ENCODE assay signal across 24 cellular contexts in genomic region chrX:72604705-72605104, GRCh38. TPM values are rescaled to one million over a fixed set of nuclear protein-coding genes. Genes with fewer than 3 reads are reported as not detected.
DNase-seq lines count a peak whose midpoint lies in the region; ATAC-seq, FAIRE-seq and TF ChIP-seq lines count a peak whose summit lies in the region.
"Had no signal": no experiment of that assay in that cellular context is flagged by ENCODE, and none has a peak within 500 bp of the region (broad histone marks: within the 10 kb centered on the region; RNA-seq: fewer than 3 reads in every experiment).

No MANE protein-coding gene starts in this region.

- DNase-seq in activated CD4-positive, alpha-beta T cell treated with anti-CD3 and anti-CD28 coated beads for 36 hours: no peak
- DNase-seq in activated CD4-positive, alpha-beta T cell treated with anti-CD3 and anti-CD28 coated beads for 4 hours: no peak
- DNase-seq in MM.1S (no peak), astrocyte (ENCODE audit: low read depth) (no peak), memory B cell (ENCODE audit: low spot score in 2 of 2) (no peak), left lung (no peak)
- DNase-seq in T-helper 2 cell treated with Interferon-gamma antibody and Interleukin-4, amounts not matched to agents 5 μg/mL and 100 μg/mL, for 36 hours (ENCODE audit: low spot score): no peak
- no peak for DNase-seq in effector CD4-positive, alpha-beta T cell
- DNase-seq: 8988T; Calu3; CD8-positive, alpha-beta T cell; DMS153; NCI-H1694 treated with DMSO at 0.1 percent for 48 hours; NCI-H2081 treated with DMSO at 0.1 percent for 48 hours; NCI-H2171 treated with DMSO at 0.1 percent for 48 hours; NCI-H526; OCI-M1; RPMI8226; SHP77 had no signal

- peak; percentile 64 for ATAC-seq in activated CD4-positive, alpha-beta T cell treated with anti-CD3 and anti-CD28 coated beads for 36 hours
- no peak for ATAC-seq in memory B cell (ENCODE audit: low read depth)
- no peak for ATAC-seq in left lung
- ATAC-seq: CD8-positive, alpha-beta T cell; GM23338 had no signal

- H3K27ac ChIP-seq in MM.1S (ENCODE audit: low read length) (no peak overlapping the region), astrocyte (ENCODE audit: low read depth, low read length) (no peak overlapping the region), left lung (no peak overlapping the region)
- H3K27ac ChIP-seq: BLaER1 treated with 17β-estradiol and CSF1 and Interleukin-3, amounts not matched to agents 10 nM and 100 nM; KMS-11 had no signal

- peak overlapping the region; percentile 41; the same call in 1 of the 2 replicates for H3K4me2 ChIP-seq in MM.1S (ENCODE audit: low read depth, low read length)
- no peak overlapping the region for H3K4me2 ChIP-seq in astrocyte (ENCODE audit: low read length)
- H3K4me2 ChIP-seq: BLaER1 treated with 17β-estradiol and CSF1 and Interleukin-3, amounts not matched to agents 10 nM and 100 nM; GM23338; KMS-11 had no signal

- peaks cover 16% of the 10 kb centered on the region for H3K36me3 Mint-ChIP-seq in activated CD4-positive, alpha-beta T cell treated with anti-CD3 and anti-CD28 coated beads for 36 hours (ENCODE audit: low read depth)
- H3K36me3 Mint-ChIP-seq in astrocyte (ENCODE audit: low read depth, unreplicated experiment) (no peaks in the 10 kb centered on the region), memory B cell (no peaks in the 10 kb centered on the region)
- no peaks in the 10 kb centered on the region for H3K36me3 Mint-ChIP-seq in T-helper 2 cell treated with Interferon-gamma antibody and Interleukin-4, amounts not matched to agents 5 μg/mL and 100 μg/mL, for 36 hours (ENCODE audit: low read depth)
- H3K36me3 Mint-ChIP-seq: CD8-positive, alpha-beta T cell had no signal

- H4K20me1 ChIP-seq in MM.1S (ENCODE audit: insufficient read depth, low read length) (no peaks in the 10 kb centered on the region), astrocyte (ENCODE audit: insufficient read depth, low read length) (no peaks in the 10 kb centered on the region)
- H4K20me1 ChIP-seq: BLaER1 treated with 17β-estradiol and CSF1 and Interleukin-3, amounts not matched to agents 10 nM and 100 nM had no signal

- H3K27me3 Mint-ChIP-seq in activated CD4-positive, alpha-beta T cell treated with anti-CD3 and anti-CD28 coated beads for 36 hours: no peaks in the 10 kb centered on the region
- H3K27me3 Mint-ChIP-seq in astrocyte (ENCODE audit: low read depth, unreplicated experiment): no peaks in the 10 kb centered on the region
- H3K27me3 Mint-ChIP-seq in memory B cell: no peaks in the 10 kb centered on the region
- no peaks in the 10 kb centered on the region for H3K27me3 Mint-ChIP-seq in T-helper 2 cell treated with Interferon-gamma antibody and Interleukin-4, amounts not matched to agents 5 μg/mL and 100 μg/mL, for 36 hours (ENCODE audit: low read depth)

- CTCF ChIA-PET in activated CD4-positive, alpha-beta T cell treated with anti-CD3 and anti-CD28 coated beads for 36 hours (lab: Charles Lee): no interaction called here

- no peaks in the 10 kb centered on the region for H3K4me1 ChIP-seq in MM.1S (ENCODE audit: low read length)
- no peaks in the 10 kb centered on the region for H3K4me1 ChIP-seq in astrocyte (ENCODE audit: insufficient read depth, low read length)
- H3K4me1 ChIP-seq in left lung: no peaks in the 10 kb centered on the region
- H3K4me1 ChIP-seq: BLaER1 treated with 17β-estradiol and CSF1 and Interleukin-3, amounts not matched to agents 10 nM and 100 nM; HAP-1 had no signal

- intact Hi-C loops in activated CD4-positive, alpha-beta T cell treated with anti-CD3 and anti-CD28 coated beads for 36 hours (cut with DNase I, micrococcal nuclease): loop anchor here in 1 of 2 experiments (1.0 kb wide), 1 partner anchor 17 kb away; no protein-coding TSS in a partner anchor
- intact Hi-C loops in left lung (cut with DNase I): no loop called here

- TF ChIP-seq CTCF in MM.1S (IDR thresholded peaks at IDR 0.05; ENCODE audit: low read length) (no peak), astrocyte (IDR thresholded peaks at IDR 0.05; ENCODE audit: insufficient read depth, low read depth, low read length) (no peak), left lung (IDR thresholded peaks at IDR 0.05) (no peak)

- no peaks in the 10 kb centered on the region for H3K9me3 Mint-ChIP-seq in activated CD4-positive, alpha-beta T cell treated with anti-CD3 and anti-CD28 coated beads for 36 hours (ENCODE audit: low read depth)
- H3K9me3 Mint-ChIP-seq in astrocyte (ENCODE audit: unreplicated experiment) (no peaks in the 10 kb centered on the region), memory B cell (no peaks in the 10 kb centered on the region)
- H3K9me3 Mint-ChIP-seq in T-helper 2 cell treated with Interferon-gamma antibody and Interleukin-4, amounts not matched to agents 5 μg/mL and 100 μg/mL, for 36 hours: no peaks in the 10 kb centered on the region
- H3K9me3 Mint-ChIP-seq: CD8-positive, alpha-beta T cell; GM23338 had no signal

- H3K9me2 ChIP-seq in MM.1S (replicated peaks; ENCODE audit: insufficient read depth, low read length): no peaks in the 10 kb centered on the region

- H3K4me3 Mint-ChIP-seq in activated CD4-positive, alpha-beta T cell treated with anti-CD3 and anti-CD28 coated beads for 36 hours: no peak overlapping the region
- no peak overlapping the region for H3K4me3 Mint-ChIP-seq in astrocyte (ENCODE audit: unreplicated experiment)
- H3K4me3 Mint-ChIP-seq in memory B cell: peak overlapping the region; percentile 17
- H3K4me3 Mint-ChIP-seq in T-helper 2 cell treated with Interferon-gamma antibody and Interleukin-4, amounts not matched to agents 5 μg/mL and 100 μg/mL, for 36 hours: no peak overlapping the region
- H3K4me3 Mint-ChIP-seq: CD8-positive, alpha-beta T cell; GM23338 had no signal

- peaks cover 11% of the 10 kb centered on the region for H3K4me1 Mint-ChIP-seq in activated CD4-positive, alpha-beta T cell treated with anti-CD3 and anti-CD28 coated beads for 36 hours
- H3K4me1 Mint-ChIP-seq in astrocyte (ENCODE audit: low read depth, unreplicated experiment): no peaks in the 10 kb centered on the region
- peaks cover 6% of the 10 kb centered on the region for H3K4me1 Mint-ChIP-seq in memory B cell
- peaks cover 2% of the 10 kb centered on the region for H3K4me1 Mint-ChIP-seq in T-helper 2 cell treated with Interferon-gamma antibody and Interleukin-4, amounts not matched to agents 5 μg/mL and 100 μg/mL, for 36 hours (ENCODE audit: low read depth)
- H3K4me1 Mint-ChIP-seq: GM23338 had no signal

- H3K9me3 ChIP-seq in MM.1S (replicated peaks; ENCODE audit: insufficient read depth, low read length) (no peaks in the 10 kb centered on the region), astrocyte (ENCODE audit: insufficient read depth, low read depth, low read length) (no peaks in the 10 kb centered on the region), left lung (no peaks in the 10 kb centered on the region)
- H3K9me3 ChIP-seq: BLaER1 treated with 17β-estradiol and CSF1 and Interleukin-3, amounts not matched to agents 10 nM and 100 nM; HAP-1 had no signal

- no peak overlapping the region for H3K27ac Mint-ChIP-seq in activated CD4-positive, alpha-beta T cell treated with anti-CD3 and anti-CD28 coated beads for 36 hours
- H3K27ac Mint-ChIP-seq in astrocyte (ENCODE audit: unreplicated experiment) (no peak overlapping the region), memory B cell (no peak overlapping the region)
- H3K27ac Mint-ChIP-seq in T-helper 2 cell treated with Interferon-gamma antibody and Interleukin-4, amounts not matched to agents 5 μg/mL and 100 μg/mL, for 36 hours: no peak overlapping the region
- H3K27ac Mint-ChIP-seq: CD8-positive, alpha-beta T cell; GM23338 had no signal

- H3K9ac ChIP-seq in MM.1S (ENCODE audit: low read length) (no peak overlapping the region), astrocyte (ENCODE audit: low read length) (no peak overlapping the region)
- H3K9ac ChIP-seq: BLaER1 treated with 17β-estradiol and CSF1 and Interleukin-3, amounts not matched to agents 10 nM and 100 nM; KMS-11 had no signal

- no peaks in the 10 kb centered on the region for H3K27me3 ChIP-seq in MM.1S (replicated peaks; ENCODE audit: insufficient read depth, low read length)
- no peaks in the 10 kb centered on the region for H3K27me3 ChIP-seq in astrocyte (ENCODE audit: insufficient read depth, low read length)
- H3K27me3 ChIP-seq in left lung: no peaks in the 10 kb centered on the region

- H3K36me3 ChIP-seq in MM.1S (replicated peaks; ENCODE audit: insufficient read depth, low read length) (no peaks in the 10 kb centered on the region), astrocyte (ENCODE audit: insufficient read depth, low read length) (no peaks in the 10 kb centered on the region), left lung (no peaks in the 10 kb centered on the region)
- H3K36me3 ChIP-seq: BLaER1 treated with 17β-estradiol and CSF1 and Interleukin-3, amounts not matched to agents 10 nM and 100 nM had no signal

- no peak overlapping the region for H2AFZ ChIP-seq in MM.1S (ENCODE audit: low read length)
- H2AFZ ChIP-seq in astrocyte (ENCODE audit: low read depth, low read length): no peak overlapping the region
- H2AFZ ChIP-seq: GM23338 had no signal

- no peaks in the 10 kb centered on the region for H3K79me2 ChIP-seq in MM.1S (ENCODE audit: low read length)
- H3K79me2 ChIP-seq in astrocyte (ENCODE audit: insufficient read depth, low read length): no peaks in the 10 kb centered on the region

- POLR2A ChIA-PET in activated CD4-positive, alpha-beta T cell treated with anti-CD3 and anti-CD28 coated beads for 36 hours (lab: Charles Lee): interaction anchor here (1.1 kb wide), 1 partner anchor 17 kb away, joined by 3 read pairs; no protein-coding TSS in a partner anchor

- no peaks in the 10 kb centered on the region for H3F3A ChIP-seq in MM.1S (ENCODE audit: insufficient read depth, low read length)

- no peak overlapping the region for H3K4me3 ChIP-seq in MM.1S (ENCODE audit: low read length)
- H3K4me3 ChIP-seq in astrocyte (ENCODE audit: insufficient read depth, low read depth, low read length): no peak overlapping the region
- no peak overlapping the region for H3K4me3 ChIP-seq in left lung
- H3K4me3 ChIP-seq: BLaER1 treated with 17β-estradiol and CSF1 and Interleukin-3, amounts not matched to agents 10 nM and 100 nM; GM23338; HAP-1 had no signal

- peak; percentile 85 for FAIRE-seq in astrocyte (lab: Jason Lieb, UNC)
- FAIRE-seq: GM12892 had no signal

RNA-seq across cellular contexts. Expression of gene HDAC8, which starts 32.1 kb away (rescaled TPM):
- total RNA-seq in activated CD4-positive, alpha-beta T cell treated with anti-CD3 and anti-CD28 coated beads for 36 hours: 10 to 100 TPM; 13.3 to 16.9 TPM
- total RNA-seq in astrocyte (23.6 and 24.3 TPM in 2 replicates), left lung (10 to 100 TPM; 28.7 to 33.2 TPM)
